Comparison of ENCODE assay signal across 1 cellular context in genomic region chr1:6582370-6582769, GRCh38.
TF ChIP-seq lines count a peak whose summit lies in the region.

No MANE protein-coding gene starts in this region.

TF ChIP-seq in A549, 52 proteins besides CTCF, POLR2A, EP300 and RAD21 (continued from another document):
- TF ChIP-seq BCL3 (IDR thresholded peaks at IDR 0.05) (no peak), KDM1A (IDR thresholded peaks at IDR 0.05; ENCODE audit: low read depth) (no peak), HOXA7 (CRISPR knock-in tag; IDR thresholded peaks at IDR 0.05) (no peak), FOSL2 (IDR thresholded peaks at IDR 0.05) (no peak), FOSL2 (CRISPR knock-in tag; IDR thresholded peaks at IDR 0.05) (no peak), BHLHE40 (IDR thresholded peaks at IDR 0.05; ENCODE audit: low read depth, low read length) (no peak)
